Comparison of ENCODE assay signal across 1 cellular context in the genomic region with DNA sequence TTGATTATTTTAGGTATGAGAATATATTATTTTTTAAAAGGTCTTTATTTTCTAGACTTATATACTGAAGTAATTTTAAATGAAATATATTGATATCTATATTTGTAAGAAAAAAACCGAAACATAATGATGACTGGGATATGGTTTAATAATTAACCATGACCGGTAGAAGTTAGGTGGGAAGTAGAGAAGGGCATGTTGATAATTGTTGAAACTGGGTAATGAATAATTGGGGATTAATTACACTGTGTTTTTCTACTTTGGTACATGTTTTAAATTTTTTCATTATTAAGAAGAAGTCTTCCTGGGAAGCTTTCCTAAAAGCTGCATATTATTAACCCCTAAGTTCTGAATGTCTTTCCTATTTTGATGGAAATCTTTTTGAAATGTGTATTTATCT.
TF ChIP-seq lines count a peak whose summit lies in the region.

No MANE protein-coding gene starts in this region.

TF ChIP-seq in HepG2, 621 proteins besides CTCF, POLR2A, EP300 and RAD21:
- TF ChIP-seq ERF (CRISPR knock-in tag; IDR thresholded peaks at IDR 0.05) (no peak), ZNF772 (CRISPR knock-in tag; IDR thresholded peaks at IDR 0.05) (no peak), ARNTL (CRISPR knock-in tag; IDR thresholded peaks at IDR 0.05) (no peak), ZNF564 (CRISPR knock-in tag; IDR thresholded peaks at IDR 0.05) (no peak), ZNF598 (CRISPR knock-in tag; IDR thresholded peaks at IDR 0.05; ENCODE audit: borderline replicate concordance) (no peak), MTA1 (CRISPR knock-in tag; IDR thresholded peaks at IDR 0.05; ENCODE audit: borderline replicate concordance) (no peak), DNMT1 (CRISPR knock-in tag; IDR thresholded peaks at IDR 0.05) (no peak), ZFP36L1 (CRISPR knock-in tag; IDR thresholded peaks at IDR 0.05) (no peak), SPEN (CRISPR knock-in tag; IDR thresholded peaks at IDR 0.05; ENCODE audit: low read depth) (no peak), CBX2 (IDR thresholded peaks at IDR 0.05; ENCODE audit: low read depth, low read length) (no peak), CBX2 (CRISPR knock-in tag; IDR thresholded peaks at IDR 0.05; ENCODE audit: low read depth) (no peak)
- TF ChIP-seq, protein P1, sequence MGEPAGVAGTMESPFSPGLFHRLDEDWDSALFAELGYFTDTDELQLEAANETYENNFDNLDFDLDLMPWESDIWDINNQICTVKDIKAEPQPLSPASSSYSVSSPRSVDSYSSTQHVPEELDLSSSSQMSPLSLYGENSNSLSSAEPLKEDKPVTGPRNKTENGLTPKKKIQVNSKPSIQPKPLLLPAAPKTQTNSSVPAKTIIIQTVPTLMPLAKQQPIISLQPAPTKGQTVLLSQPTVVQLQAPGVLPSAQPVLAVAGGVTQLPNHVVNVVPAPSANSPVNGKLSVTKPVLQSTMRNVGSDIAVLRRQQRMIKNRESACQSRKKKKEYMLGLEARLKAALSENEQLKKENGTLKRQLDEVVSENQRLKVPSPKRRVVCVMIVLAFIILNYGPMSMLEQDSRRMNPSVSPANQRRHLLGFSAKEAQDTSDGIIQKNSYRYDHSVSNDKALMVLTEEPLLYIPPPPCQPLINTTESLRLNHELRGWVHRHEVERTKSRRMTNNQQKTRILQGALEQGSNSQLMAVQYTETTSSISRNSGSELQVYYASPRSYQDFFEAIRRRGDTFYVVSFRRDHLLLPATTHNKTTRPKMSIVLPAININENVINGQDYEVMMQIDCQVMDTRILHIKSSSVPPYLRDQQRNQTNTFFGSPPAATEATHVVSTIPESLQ (CRISPR knock-in tag; conservative IDR thresholded peaks at IDR 0.05), result no peak
